Comparison of ENCODE assay signal across 15 cellular contexts in the genomic region with DNA sequence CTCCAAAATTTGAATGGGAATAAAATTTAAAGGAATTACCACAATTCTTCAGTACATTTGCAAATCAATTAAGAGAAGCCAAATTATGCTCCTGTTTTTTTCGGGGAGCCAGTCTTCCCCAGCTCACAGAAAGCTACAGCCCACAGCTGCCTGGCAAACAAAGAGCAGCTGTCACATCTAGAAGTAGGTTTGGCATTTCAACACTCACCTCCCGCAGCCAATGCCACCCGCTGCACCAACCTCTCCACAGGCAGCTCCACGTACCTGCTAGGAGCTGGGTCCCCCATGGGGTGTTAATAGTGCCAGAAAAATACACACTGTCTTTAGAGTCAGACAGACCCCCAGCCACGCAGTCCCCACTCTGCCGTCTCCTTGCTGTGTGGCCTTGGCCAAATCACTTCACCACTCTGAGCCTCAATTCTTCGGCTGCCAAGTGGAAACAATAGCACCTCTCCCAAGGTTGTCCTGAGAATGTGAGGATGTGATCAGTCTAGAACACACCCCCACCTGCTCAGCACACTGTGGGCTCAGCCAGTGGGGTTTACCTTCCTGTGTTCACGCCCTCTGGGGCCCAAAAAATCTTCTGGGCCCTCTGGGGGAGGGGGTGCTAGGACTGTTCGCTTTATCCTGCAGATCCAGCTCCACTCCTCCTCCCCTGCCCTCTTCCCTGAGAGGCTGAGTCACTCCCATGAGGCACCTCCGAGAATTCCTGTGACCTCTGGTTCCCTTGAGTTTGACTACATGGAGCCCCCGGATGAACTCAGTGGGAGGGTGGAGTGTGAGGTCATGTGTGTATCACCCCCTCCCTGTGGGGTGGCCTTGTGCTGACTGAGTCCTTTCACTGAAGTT.
DNase-seq lines count a peak whose midpoint lies in the region; ATAC-seq, FAIRE-seq and TF ChIP-seq lines count a peak whose summit lies in the region.
"Had no signal": no experiment of that assay in that cellular context is flagged by ENCODE, and none has a peak within 500 bp of the region (broad histone marks: within the 10 kb centered on the region; RNA-seq: fewer than 3 reads in every experiment).

No MANE protein-coding gene starts in this region.

- no peak overlapping the region for H3K9ac ChIP-seq in NT2/D1 (ENCODE audit: insufficient read length, low read depth)

- no peaks in the 10 kb centered on the region for H3K9me2 ChIP-seq in GM23338 (ENCODE audit: insufficient read depth)

- H3K9me3 Mint-ChIP-seq in GM23338: no peaks in the 10 kb centered on the region
- H3K9me3 Mint-ChIP-seq: WTC11 had no signal

- no peak overlapping the region for H3K4me3 Mint-ChIP-seq in GM23338
- H3K4me3 Mint-ChIP-seq: activated CD8-positive, alpha-beta memory T cell treated with anti-CD3 and anti-CD28 coated beads, Interleukin-2, amount 10 ng/mL, durations not matched to agents 7 days and 5 days; WTC11 had no signal

- no peak for DNase-seq in GM23338 (ENCODE audit: low spot score)
- peak; percentile 76 for DNase-seq in NCI-H1417 treated with DMSO at 0.1 percent for 48 hours (lab: John Stamatoyannopoulos, UW)
- peak; percentile 42 for DNase-seq in NT2/D1 (ENCODE audit: low read depth, low spot score)
- no peak for DNase-seq in NOMO-1 treated with DMSO at 0.1 percent for 48 hours (lab: John Stamatoyannopoulos, UW; ENCODE audit: unreplicated experiment)
- DNase-seq in activated CD8-positive, alpha-beta memory T cell treated with anti-CD3 and anti-CD28 coated beads, Interleukin-2, amount 50 U/mL, for 4 hours: no peak
- no peak for DNase-seq in cerebellum (ENCODE audit: low spot score)
- DNase-seq: activated CD8-positive, alpha-beta memory T cell treated with anti-CD3 and anti-CD28 coated beads, Interleukin-2, amount 10 ng/mL, durations not matched to agents 7 days and 5 days; dermis blood vessel endothelial cell; esophagus squamous epithelium; mucosa of descending colon; stimulated activated CD4-positive, alpha-beta T cell treated with anti-CD3 and anti-CD28 coated beads, Interleukin-4, amount 100 ng/mL, for 24 hours had no signal

- peaks cover 19% of the 10 kb centered on the region for H3K27me3 Mint-ChIP-seq in GM23338 (ENCODE audit: insufficient read depth, low read depth, poor library complexity)

- ATAC-seq in GM23338: no peak
- no peak for ATAC-seq in HG03342 (IDR thresholded peaks at IDR 0.05; ENCODE audit: unreplicated experiment)
- ATAC-seq: activated CD8-positive, alpha-beta memory T cell treated with anti-CD3 and anti-CD28 coated beads, Interleukin-2, amount 10 ng/mL, durations not matched to agents 7 days and 5 days; mucosa of descending colon; WTC11 had no signal

- 0 out of 2 replicates have a peak overlapping the region, but pooled peaks have one; percentile 19 for H3K27ac ChIP-seq in GM23338 (ENCODE audit: low read depth)
- H3K27ac ChIP-seq: esophagus squamous epithelium, thoracic aorta had no signal

- H3K4me1 ChIP-seq in GM23338 (ENCODE audit: insufficient read depth): peaks cover 52% of the 10 kb centered on the region
- H3K4me1 ChIP-seq in NT2/D1 (ENCODE audit: insufficient read depth, insufficient read length): peaks cover 39% of the 10 kb centered on the region
- H3K4me1 ChIP-seq: esophagus squamous epithelium had no signal

- H3K36me3 ChIP-seq in GM23338 (ENCODE audit: insufficient read depth): no peaks in the 10 kb centered on the region
- no peaks in the 10 kb centered on the region for H3K36me3 ChIP-seq in NT2/D1 (ENCODE audit: insufficient read depth, insufficient read length, low read length)
- H3K36me3 ChIP-seq: esophagus squamous epithelium, thoracic aorta had no signal

- TF ChIP-seq CTCF in GM23338 (conservative IDR thresholded peaks at IDR 0.05; ENCODE audit: low read depth in 2 of 2): no peak

- peak; percentile 5 for FAIRE-seq in islet of Langerhans (lab: Jason Lieb, UNC)

- no peak overlapping the region; the same call in 1 of the 2 replicates for H2AFZ ChIP-seq in GM23338

- H3K27me3 ChIP-seq in GM23338 (ENCODE audit: insufficient read depth) (no peaks in the 10 kb centered on the region), NT2/D1 (ENCODE audit: insufficient read depth, insufficient read length) (peaks cover 9% of the 10 kb centered on the region)

- no peak overlapping the region; the same call in 1 of the 2 replicates for H3K27ac Mint-ChIP-seq in GM23338
- H3K27ac Mint-ChIP-seq: activated CD8-positive, alpha-beta memory T cell treated with anti-CD3 and anti-CD28 coated beads, Interleukin-2, amount 10 ng/mL, durations not matched to agents 7 days and 5 days; WTC11 had no signal

- no peaks in the 10 kb centered on the region for H3K36me3 Mint-ChIP-seq in GM23338 (ENCODE audit: low read depth)
- H3K36me3 Mint-ChIP-seq: activated CD8-positive, alpha-beta memory T cell treated with anti-CD3 and anti-CD28 coated beads, Interleukin-2, amount 10 ng/mL, durations not matched to agents 7 days and 5 days; WTC11 had no signal

- no peaks in the 10 kb centered on the region for H3K9me3 ChIP-seq in NT2/D1 (ENCODE audit: insufficient read depth, low read length)
- H3K9me3 ChIP-seq: esophagus squamous epithelium, mucosa of descending colon, thoracic aorta had no signal

- H3K79me2 ChIP-seq in GM23338 (replicated peaks; ENCODE audit: insufficient read depth): no peaks in the 10 kb centered on the region

- H3K4me1 Mint-ChIP-seq in GM23338: peaks cover 72% of the 10 kb centered on the region
- H3K4me1 Mint-ChIP-seq: activated CD8-positive, alpha-beta memory T cell treated with anti-CD3 and anti-CD28 coated beads, Interleukin-2, amount 10 ng/mL, durations not matched to agents 7 days and 5 days had no signal

- no peak overlapping the region for H3K4me3 ChIP-seq in GM23338
- no peak overlapping the region for H3K4me3 ChIP-seq in NT2/D1 (ENCODE audit: insufficient read length, low read depth)
- H3K4me3 ChIP-seq: esophagus squamous epithelium, mucosa of descending colon, thoracic aorta had no signal

- H4K20me1 ChIP-seq in GM23338 (replicated peaks; ENCODE audit: insufficient read depth): no peaks in the 10 kb centered on the region

- no peak overlapping the region; the same call in 1 of the 2 replicates for H3K4me2 ChIP-seq in GM23338

- no peaks in the 10 kb centered on the region for H3F3A ChIP-seq in GM23338 (replicated peaks; ENCODE audit: low read depth)

TF ChIP-seq in GM23338, 12 proteins besides CTCF, POLR2A, EP300 and RAD21:
- no peak for TF ChIP-seq NANOG (IDR thresholded peaks at IDR 0.05; ENCODE audit: borderline replicate concordance)
- no peak for TF ChIP-seq ETS1 (IDR thresholded peaks at IDR 0.05)
- no peak for TF ChIP-seq ZNF331 (CRISPR knock-in tag; IDR thresholded peaks at IDR 0.05; ENCODE audit: low read depth)
- no peak for TF ChIP-seq ZNF114 (CRISPR knock-in tag; IDR thresholded peaks at IDR 0.05)
- TF ChIP-seq CREB1 (CRISPR knock-in tag; IDR thresholded peaks at IDR 0.05; ENCODE audit: low read depth): no peak
- no peak for TF ChIP-seq EZH2phosphoT487 (IDR thresholded peaks at IDR 0.05; ENCODE audit: unreplicated experiment)
TF ChIP-seq in GM23338: peak in this region for 0.

Comparison
In these comparisons a context has a peak if more than half of its experiments do, and no peak if none do; other contexts are left out.
1. DNase-seq: peak in NCI-H1417 treated with DMSO at 0.1 percent for 48 hours (single experiment) and NT2/D1 (single experiment); none in GM23338 (single experiment), NOMO-1 treated with DMSO at 0.1 percent for 48 hours (single experiment), activated CD8-positive, alpha-beta memory T cell treated with anti-CD3 and anti-CD28 coated beads, Interleukin-2, amount 50 U/mL, for 4 hours (single experiment) and cerebellum (single experiment).